In genomic region chr4:6489962-6490361, GRCh38 we compare ENCODE assay signal across 21 cellular contexts. TPM values are rescaled to one million over a fixed set of nuclear protein-coding genes. Genes with fewer than 3 reads are reported as not detected.
"Had no signal": no experiment of that assay in that cellular context is flagged by ENCODE, and none has a peak within 500 bp of the region (broad histone marks: within the 10 kb centered on the region; RNA-seq: fewer than 3 reads in every experiment).

No MANE protein-coding gene starts in this region.

- H3K9me3 ChIP-seq: pancreas, thyroid gland had no signal

- H3K27ac ChIP-seq: coronary artery, pancreas, right atrium auricular region, stomach, thyroid gland, upper lobe of left lung, uterus had no signal

- H3K36me3 ChIP-seq: pancreas, right atrium auricular region, stomach, thyroid gland, upper lobe of left lung, uterus had no signal

- H3K4me3 ChIP-seq: coronary artery, pancreas, right atrium auricular region, smooth muscle cell, stomach, thyroid gland, upper lobe of left lung, uterus had no signal

- ATAC-seq: effector memory CD8-positive, alpha-beta T cell; pancreas; sciatic nerve; stimulated activated effector memory CD8-positive, alpha-beta T cell treated with anti-CD3 and anti-CD28 coated beads, Interleukin-12 subunit alpha, Interleukin-12 subunit beta, amount 100 ng/mL, for 72 hours had no signal

- H3K27me3 ChIP-seq: right atrium auricular region, thyroid gland, upper lobe of left lung, uterus had no signal

- DNase-seq: dermis blood vessel endothelial cell; effector memory CD8-positive, alpha-beta T cell; erythroblast; natural killer cell; occipital lobe; pancreas; stimulated activated CD4-positive, alpha-beta T cell treated with anti-CD3 and anti-CD28 coated beads, Interleukin-12 subunit alpha, Interleukin-12 subunit beta, amount 100 ng/mL, for 4 hours; stimulated activated CD4-positive, alpha-beta T cell treated with anti-CD3 and anti-CD28 coated beads, Interleukin-1b, Interleukin-23, amount 100 ng/mL, for 48 hours; stimulated activated CD4-positive, alpha-beta T cell treated with anti-CD3 and anti-CD28 coated beads, Interleukin-4, amount 100 ng/mL, for 1 hour; stimulated activated naive CD4-positive, alpha-beta T cell treated with Interleukin-2 at 50 U/mL for 16 hours; stomach; thyroid gland; upper lobe of left lung; uterus had no signal

- H3K4me1 ChIP-seq: pancreas, uterus had no signal

RNA-seq across cellular contexts. Expression of gene PPP2R2C, which starts 17.5 kb away (rescaled TPM):
- total RNA-seq: fibroblast of villous mesenchyme, mononuclear cell, natural killer cell had no signal
